In genomic region chr19:38745316-38745715, GRCh38 we compare ENCODE assay signal across 28 cellular contexts. TPM values are rescaled to one million over a fixed set of nuclear protein-coding genes. Genes with fewer than 3 reads are reported as not detected.
A peak's percentile ranks its signal among the peaks of the same experiment; 100 is the strongest.
DNase-seq lines count a peak whose midpoint lies in the region; TF ChIP-seq lines count a peak whose summit lies in the region.
"Had no signal": no experiment of that assay in that cellular context is flagged by ENCODE, and none has a peak within 500 bp of the region (broad histone marks: within the 10 kb centered on the region; RNA-seq: fewer than 3 reads in every experiment).

No MANE protein-coding gene starts in this region.

- H3K27ac Mint-ChIP-seq in activated CD4-positive, alpha-beta memory T cell treated with anti-CD3 and anti-CD28 coated beads for 36 hours = no peak overlapping the region

- H3K4me3 Mint-ChIP-seq in activated CD4-positive, alpha-beta memory T cell treated with anti-CD3 and anti-CD28 coated beads for 36 hours = no peak overlapping the region

- no peak for TF ChIP-seq CTCF in RWPE1 (conservative IDR thresholded peaks at IDR 0.05; ENCODE audit: low read depth)

- intact Hi-C loops in activated CD4-positive, alpha-beta memory T cell treated with anti-CD3 and anti-CD28 coated beads for 36 hours (cut with micrococcal nuclease) = no loop called here

- POLR2A ChIA-PET in RWPE1 (lab: Yijun Ruan, JAX; ENCODE audit: low non-redundant PET) = no interaction called here
- POLR2A ChIA-PET in activated CD4-positive, alpha-beta memory T cell treated with anti-CD3 and anti-CD28 coated beads for 36 hours (lab: Charles Lee) = interaction anchor here (0.6 kb wide), 1 partner anchor 181 kb away, joined by 3 read pairs; no protein-coding TSS in a partner anchor

- no peaks in the 10 kb centered on the region for H3K4me1 Mint-ChIP-seq in activated CD4-positive, alpha-beta memory T cell treated with anti-CD3 and anti-CD28 coated beads for 36 hours (ENCODE audit: low read depth)

- H3K27me3 Mint-ChIP-seq in activated CD4-positive, alpha-beta memory T cell treated with anti-CD3 and anti-CD28 coated beads for 36 hours = no peaks in the 10 kb centered on the region

- CTCF ChIA-PET in RWPE1 (lab: Yijun Ruan, JAX) = interaction anchor here (0.5 to 0.7 kb wide), 3 partner anchors 8 to 113 kb away, joined by 3 read pairs; no protein-coding TSS in a partner anchor
- CTCF ChIA-PET in activated CD4-positive, alpha-beta memory T cell treated with anti-CD3 and anti-CD28 coated beads for 36 hours (lab: Charles Lee) = no interaction called here

- peak; percentile 31 for DNase-seq in 8988T
- DNase-seq in D341Med (ENCODE audit: low spot score) = peak; percentile 25
- peak; percentile 7 for DNase-seq in HuH-7.5 (ENCODE audit: low spot score)
- DNase-seq in iPS-NIHi7 (ENCODE audit: extremely low spot score) = peak; percentile 14
- no peak for DNase-seq in RWPE1 (ENCODE audit: low spot score)
- DNase-seq in activated CD4-positive, alpha-beta memory T cell treated with anti-CD3 and anti-CD28 coated beads for 36 hours = no peak
- no peak for DNase-seq in NOMO-1 treated with dmso at 0.1 percent for 144 hours (lab: John Stamatoyannopoulos, UW; ENCODE audit: unreplicated experiment)
- no peak for DNase-seq in NCI-H1105 (lab: John Stamatoyannopoulos, UW)
- DNase-seq: activated effector memory CD4-positive, alpha-beta T cell treated with Interleukin-2 at 50 U/mL for 16 hours; activated T-cell treated with anti-CD3 and anti-CD28 coated beads for 4 hours; body of pancreas; C1 segment of cervical spinal cord; Caco-2; DMS79 treated with DMSO at 0.1 percent for 48 hours; NCI-H1092; NCI-H187; NCI-H2171 treated with DMSO at 0.1 percent for 48 hours; NCI-H510A treated with DMSO at 0.1 percent for 48 hours; NK-92 treated with Interleukin-12 subunit alpha and Interleukin-12 subunit beta, amount 100 ng/mL, for 24 hours; sigmoid colon; stimulated activated CD4-positive, alpha-beta T cell treated with anti-CD3 and anti-CD28 coated beads, Interleukin-15, amount 100 ng/mL, for 24 hours; stimulated activated naive CD4-positive, alpha-beta T cell treated with Interleukin-2 at 50 U/mL for 16 hours; testis had no signal

- no peak overlapping the region for H3K27ac ChIP-seq in RWPE1
- H3K27ac ChIP-seq: body of pancreas, epithelial cell of prostate, sigmoid colon, SJSA1, testis had no signal

- no peaks in the 10 kb centered on the region for H3K9me3 Mint-ChIP-seq in activated CD4-positive, alpha-beta memory T cell treated with anti-CD3 and anti-CD28 coated beads for 36 hours

- no peaks in the 10 kb centered on the region for H3K36me3 Mint-ChIP-seq in activated CD4-positive, alpha-beta memory T cell treated with anti-CD3 and anti-CD28 coated beads for 36 hours

RNA-seq across cellular contexts. Expression of gene CAPN12, which starts 1.0 kb away (rescaled TPM):
- total RNA-seq in activated CD4-positive, alpha-beta memory T cell treated with anti-CD3 and anti-CD28 coated beads for 36 hours = 1 to 10 TPM; 7.1 to 9.0 TPM
- total RNA-seq: LHCN-M2, SJSA1 had no signal

RNA-seq across cellular contexts. Expression of gene LGALS7, which starts 28.0 kb away (rescaled TPM):
- total RNA-seq in activated CD4-positive, alpha-beta memory T cell treated with anti-CD3 and anti-CD28 coated beads for 36 hours = not detected
- total RNA-seq: body of pancreas; Caco-2; LHCN-M2; mucosa of gallbladder; sigmoid colon; SJSA1; T-helper 1 cell treated with Interleukin-12 subunit alpha and Interleukin-12 subunit beta and Interleukin-4 antibody, amounts not matched to agents 30 ng/mL and 1 ng/mL, for 36 hours; testis had no signal

RNA-seq across cellular contexts. Expression of gene LGALS7B, which starts 43.7 kb away (rescaled TPM):
- not detected for total RNA-seq in activated CD4-positive, alpha-beta memory T cell treated with anti-CD3 and anti-CD28 coated beads for 36 hours
- total RNA-seq: body of pancreas; Caco-2; LHCN-M2; SJSA1; T-helper 1 cell treated with Interleukin-12 subunit alpha and Interleukin-12 subunit beta and Interleukin-4 antibody, amounts not matched to agents 30 ng/mL and 1 ng/mL, for 36 hours had no signal

Comparison
In these comparisons a context has a peak if more than half of its experiments do, and no peak if none do; other contexts are left out.
1. DNase-seq: peak in 8988T (single experiment), D341Med (single experiment), HuH-7.5 (single experiment) and iPS-NIHi7 (single experiment); none in RWPE1 (single experiment), activated CD4-positive, alpha-beta memory T cell treated with anti-CD3 and anti-CD28 coated beads for 36 hours (single experiment), NOMO-1 treated with dmso at 0.1 percent for 144 hours (single experiment) and NCI-H1105 (single experiment).